8 cellular contexts compared by ENCODE assay signal in the genomic region with DNA sequence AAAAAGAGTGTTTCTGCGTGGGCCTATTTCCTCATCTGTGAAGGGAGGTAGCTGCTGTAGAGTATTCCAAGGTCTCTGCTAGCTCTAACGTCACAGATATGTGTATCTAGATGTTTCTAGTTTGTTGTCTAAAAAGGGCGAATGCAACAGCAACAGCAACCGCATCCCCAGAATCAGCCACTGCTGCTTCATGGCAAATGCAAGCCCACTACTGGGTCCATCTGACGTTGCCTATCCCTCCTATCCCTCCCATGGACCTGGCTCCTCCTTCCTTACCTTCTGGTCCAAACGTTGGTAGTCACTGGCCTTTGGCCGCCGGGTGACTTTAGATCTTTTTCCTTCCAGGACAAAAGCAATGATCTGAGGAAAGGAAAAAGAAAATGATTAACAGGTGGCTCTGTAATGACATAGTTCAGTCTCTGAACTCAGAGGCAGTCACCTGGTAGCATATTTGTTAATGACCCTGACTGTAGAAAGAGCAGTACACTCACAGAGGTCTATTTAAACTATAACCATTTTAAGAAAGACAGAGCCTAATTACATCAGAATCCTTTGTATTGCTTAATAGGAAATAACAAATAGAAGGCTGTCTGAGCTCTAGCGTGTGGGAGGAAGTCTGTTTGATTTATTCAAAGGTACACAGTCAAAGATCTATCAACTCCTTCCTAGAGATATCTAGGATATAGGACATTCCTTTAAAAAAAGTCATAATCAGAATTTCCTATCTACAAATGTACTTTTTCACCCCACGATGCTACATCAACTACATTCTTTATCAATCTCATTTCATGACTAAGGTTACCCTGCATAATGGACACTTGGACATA. TPM values are rescaled to one million over a fixed set of nuclear protein-coding genes. Genes with fewer than 3 reads are reported as not detected.
A peak's percentile ranks its signal among the peaks of the same experiment; 100 is the strongest.
DNase-seq lines count a peak whose midpoint lies in the region; ATAC-seq and TF ChIP-seq lines count a peak whose summit lies in the region.

No MANE protein-coding gene starts in this region.

- no peaks in the 10 kb centered on the region for H3K27me3 ChIP-seq in Peyer's patch

- TF ChIP-seq POLR2A in Peyer's patch (IDR thresholded peaks at IDR 0.05): peak; percentile 52 to 66

- H3K36me3 ChIP-seq in Peyer's patch: peaks cover 0 to 49% (median 3%) of the 10 kb centered on the region in 3 donors

- peaks cover 0 to 48% (median 13%) of the 10 kb centered on the region in 4 donors for H3K4me1 ChIP-seq in Peyer's patch

- peak in 2 of 3 donors; percentile 73 to 82 for DNase-seq in Peyer's patch
- peak; percentile 98 for DNase-seq in epithelial cell of proximal tubule (ENCODE audit: low read depth)
- peak; percentile 98 for DNase-seq in renal cortical epithelial cell (ENCODE audit: low read depth)
- DNase-seq in cerebellar nuclear complex (lab: John Stamatoyannopoulos, UW): no peak
- no peak for DNase-seq in activated CD4-positive, alpha-beta T cell treated with anti-CD3 and anti-CD28 coated beads, Interleukin-2, amount 50 U/mL, for 48 hours
- no peak for DNase-seq in NCI-H526 (lab: John Stamatoyannopoulos, UW)

- ATAC-seq in HG03469 (IDR thresholded peaks at IDR 0.05; ENCODE audit: unreplicated experiment): no peak

- TF ChIP-seq CTCF in Peyer's patch (IDR thresholded peaks at IDR 0.05): peak in 1 of 6 experiments; percentile 2
- no peak for TF ChIP-seq CTCF in epithelial cell of proximal tubule (conservative IDR thresholded peaks at IDR 0.05; ENCODE audit: low read depth, low read length)

- peak overlapping the region; percentile 74 for H3K4me3 ChIP-seq in GM08714 (ENCODE audit: low read length)
- H3K4me3 ChIP-seq in Peyer's patch: peak overlapping the region; percentile 75 to 87 (median 83)
- peak overlapping the region; percentile 76 for H3K4me3 ChIP-seq in epithelial cell of proximal tubule (ENCODE audit: low read depth, low read length)

- no peaks in the 10 kb centered on the region for H3K9me3 ChIP-seq in Peyer's patch

- H3K27ac ChIP-seq in Peyer's patch: peak overlapping the region; percentile 26 to 99 (median 94)

RNA-seq across cellular contexts. Expression of a gene that starts 2.9 kb away (rescaled TPM):
- total RNA-seq in Peyer's patch: 100 to 1,000 TPM; 220 to 296 (median 250) TPM
- 72.4 and 74.7 TPM in 2 replicates for total RNA-seq in epithelial cell of proximal tubule
- 79.7 and 208 TPM in 2 replicates for total RNA-seq in renal cortical epithelial cell

RNA-seq across cellular contexts. Expression of a gene that starts 29.5 kb away (rescaled TPM):
- 100 to 1,000 TPM in 3 of 4 donors, 10 to 100 TPM in 1; 47.0 to 719 (median 473) TPM for total RNA-seq in Peyer's patch
- total RNA-seq in epithelial cell of proximal tubule: 26.3 and 29.1 TPM in 2 replicates
- 79.7 and 91.5 TPM in 2 replicates for total RNA-seq in renal cortical epithelial cell

RNA-seq across cellular contexts. Expression of a gene that starts 29.7 kb away (rescaled TPM):
- total RNA-seq in Peyer's patch: 10 to 100 TPM; 28.1 to 49.4 (median 45.8) TPM
- 9.5 and 11.9 TPM in 2 replicates for total RNA-seq in epithelial cell of proximal tubule
- total RNA-seq in renal cortical epithelial cell: 17.5 and 18.6 TPM in 2 replicates

Comparison
In these comparisons a context has a peak if more than half of its experiments do, and no peak if none do; other contexts are left out.
1. DNase-seq: peak in Peyer's patch (2 of 3), epithelial cell of proximal tubule (single experiment) and renal cortical epithelial cell (single experiment); none in cerebellar nuclear complex (0 of 2), activated CD4-positive, alpha-beta T cell treated with anti-CD3 and anti-CD28 coated beads, Interleukin-2, amount 50 U/mL, for 48 hours (0 of 2) and NCI-H526 (0 of 2).
2. Peak in every context shown above with its lines, with median percentiles within 50 percentile points of each other: H3K4me3 ChIP-seq.